In the genomic region with DNA sequence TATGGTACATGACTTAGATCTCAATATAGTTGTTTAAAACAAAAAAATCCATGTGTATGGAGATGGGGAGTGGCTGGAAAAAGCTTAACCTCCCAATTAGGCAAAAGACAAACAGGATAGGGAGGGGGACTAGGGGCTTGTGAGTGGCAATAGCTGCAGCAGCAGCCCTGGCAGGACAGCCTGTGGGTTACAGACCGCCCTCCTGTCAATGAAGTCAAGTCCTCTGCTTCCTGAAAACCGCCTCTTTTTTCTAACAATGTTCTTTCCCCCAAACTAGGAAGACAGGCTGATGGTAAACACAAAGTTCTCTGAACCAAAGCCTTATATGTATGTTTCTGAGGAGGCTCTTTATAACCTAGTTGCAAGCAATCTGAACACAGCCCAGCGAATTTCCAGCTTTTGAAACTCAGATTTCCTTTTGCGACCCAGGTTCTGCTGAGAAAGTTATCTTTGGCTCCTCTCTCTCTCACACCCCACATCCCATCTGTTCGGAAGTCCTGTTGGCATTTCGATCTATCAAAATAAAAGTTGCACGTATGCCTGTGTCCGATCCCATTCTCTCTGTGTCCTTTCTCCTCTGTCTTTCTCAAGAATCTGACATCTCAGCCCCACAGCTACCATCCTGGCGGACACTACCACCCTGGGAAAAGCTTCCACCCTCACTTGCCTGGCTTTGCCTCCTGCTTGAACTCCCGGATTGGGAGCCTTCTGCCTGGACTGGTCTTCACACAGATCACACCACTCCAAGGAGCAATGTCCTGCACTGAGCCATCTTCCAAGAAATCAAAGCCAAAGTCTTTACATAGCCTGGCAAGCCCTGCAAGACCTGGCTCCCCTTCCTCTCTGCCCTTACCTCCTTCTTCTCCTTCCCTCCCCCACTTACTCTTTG, we compare ENCODE assay signal across 14 cellular contexts. TPM values are rescaled to one million over a fixed set of nuclear protein-coding genes. Genes with fewer than 3 reads are reported as not detected.
DNase-seq lines count a peak whose midpoint lies in the region; ATAC-seq and TF ChIP-seq lines count a peak whose summit lies in the region.
"Had no signal": no experiment of that assay in that cellular context is flagged by ENCODE, and none has a peak within 500 bp of the region (broad histone marks: within the 10 kb centered on the region; RNA-seq: fewer than 3 reads in every experiment).

No MANE protein-coding gene starts in this region.

- H3K9me3 ChIP-seq in mesenchymal stem cell (ENCODE audit: control insufficient read depth, low read length): no peaks in the 10 kb centered on the region
- no peaks in the 10 kb centered on the region for H3K9me3 ChIP-seq in transverse colon

- H4K8ac ChIP-seq in mesenchymal stem cell (ENCODE audit: low read length): peak overlapping the region; percentile 67

- intact Hi-C loops in transverse colon (cut with DNase I; ENCODE audit: low total_unique reads): no loop called here
- intact Hi-C loops in activated T-helper 2 cell treated with anti-CD3 and anti-CD28 coated beads, Interferon-gamma antibody, Interleukin-2, Interleukin-4, amounts not matched to agents 10 μg/mL and 5 μg/mL and 100 μg/mL, durations not matched to agents 14 hours and 24 hours and 36 hours (cut with micrococcal nuclease): no loop called here
- intact Hi-C loops in posterior vena cava (cut with DNase I): no loop called here
- intact Hi-C loops in natural killer cell (cut with micrococcal nuclease): no loop called here
- intact Hi-C loops in CD14-positive monocyte (cut with micrococcal nuclease): no loop called here

- H3K4me1 ChIP-seq in mesenchymal stem cell (ENCODE audit: control insufficient read depth, insufficient read depth, low read depth, low read length): peaks cover 15% of the 10 kb centered on the region
- peaks cover 16 to 90% (median 55%) of the 10 kb centered on the region in 4 donors for H3K4me1 ChIP-seq in transverse colon

- H4K91ac ChIP-seq in mesenchymal stem cell (ENCODE audit: low read length): peak overlapping the region; percentile 18

- peak overlapping the region; percentile 42 to 70 for H3K18ac ChIP-seq in mesenchymal stem cell (ENCODE audit: low read depth in 1 of 2, low read length in 2 of 2)

- ATAC-seq in natural killer cell: no peak

- H3K36me3 ChIP-seq in mesenchymal stem cell (ENCODE audit: control insufficient read depth in 1 of 2, insufficient read depth in 2 of 2, low read depth in 1 of 2, low read length in 2 of 2) (peaks cover 2 to 9% of the 10 kb centered on the region in 2 experiments), transverse colon (no peaks in the 10 kb centered on the region)

- H2AK5ac ChIP-seq in mesenchymal stem cell (ENCODE audit: low read length, severe bottlenecking): peak overlapping the region; percentile 5

- peaks cover 15% of the 10 kb centered on the region for H3K79me1 ChIP-seq in mesenchymal stem cell (replicated peaks; ENCODE audit: low read length, poor library complexity, severe bottlenecking)

- peaks cover 76% of the 10 kb centered on the region for H3K4me1 Mint-ChIP-seq in endothelial cell (ENCODE audit: unreplicated experiment)
- H3K4me1 Mint-ChIP-seq in activated T-helper 2 cell treated with anti-CD3 and anti-CD28 coated beads, Interferon-gamma antibody, Interleukin-2, Interleukin-4, amounts not matched to agents 10 μg/mL and 5 μg/mL and 100 μg/mL, durations not matched to agents 14 hours and 24 hours and 36 hours (ENCODE audit: low read depth): no peaks in the 10 kb centered on the region
- peaks cover 0 to 6% of the 10 kb centered on the region in 2 donors for H3K4me1 Mint-ChIP-seq in natural killer cell
- peaks cover 7% of the 10 kb centered on the region for H3K4me1 Mint-ChIP-seq in CD14-positive monocyte
- H3K4me1 Mint-ChIP-seq: IgD-negative memory B cell had no signal

- H3K4ac ChIP-seq in mesenchymal stem cell (ENCODE audit: low read depth in 1 of 2, low read length in 2 of 2): peak overlapping the region; percentile 68 to 79

- peak overlapping the region; percentile 60 for H3K9ac ChIP-seq in mesenchymal stem cell (ENCODE audit: low read length)

- peak overlapping the region in 1 of 2 experiments; percentile 92 for H2BK12ac ChIP-seq in mesenchymal stem cell (ENCODE audit: low read length in 2 of 2)

- H2AFZ ChIP-seq in mesenchymal stem cell (ENCODE audit: low read depth, low read length): no peak overlapping the region

- H3K14ac ChIP-seq in mesenchymal stem cell (ENCODE audit: low read length in 2 of 2): peak overlapping the region in 1 of 2 experiments; percentile 70

- H2BK5ac ChIP-seq in mesenchymal stem cell (ENCODE audit: low read depth, low read length, poor library complexity, severe bottlenecking): no peak overlapping the region

- peak overlapping the region; percentile 33 for H2BK15ac ChIP-seq in mesenchymal stem cell (ENCODE audit: low read depth, poor library complexity, severe bottlenecking)

- TF ChIP-seq POLR2A in transverse colon (IDR thresholded peaks at IDR 0.05): no peak

- H3K27ac Mint-ChIP-seq in endothelial cell (ENCODE audit: unreplicated experiment) (peak overlapping the region; percentile 69), natural killer cell (no peak overlapping the region), CD14-positive monocyte (peak overlapping the region in 1 of 7 donors; percentile 55)
- H3K27ac Mint-ChIP-seq in activated T-helper 2 cell treated with anti-CD3 and anti-CD28 coated beads, Interferon-gamma antibody, Interleukin-2, Interleukin-4, amounts not matched to agents 10 μg/mL and 5 μg/mL and 100 μg/mL, durations not matched to agents 14 hours and 24 hours and 36 hours: no peak overlapping the region
- H3K27ac Mint-ChIP-seq: activated naive CD4-positive, alpha-beta T cell treated with anti-CD3 and anti-CD28 coated beads for 36 hours; IgD-negative memory B cell had no signal

- in situ Hi-C loops in transverse colon (cut with MboI; ENCODE audit: low pct_ligation_motif_present in 1 of 4, low pct_unique_long_range_greater_than_20kb in 1 of 4, low sequenced_read_pairs in 3 of 4): no loop called here

- H3K27me3 ChIP-seq in mesenchymal stem cell (ENCODE audit: control insufficient read depth in 1 of 2, insufficient read depth in 1 of 2, low read length in 2 of 2) (no peaks in the 10 kb centered on the region), transverse colon (no peaks in the 10 kb centered on the region)

- H3K27ac ChIP-seq in mesenchymal stem cell (ENCODE audit: low read length, poor library complexity, severe bottlenecking): no peak overlapping the region
- peak overlapping the region; percentile 85 to 96 (median 92) for H3K27ac ChIP-seq in transverse colon
- H3K27ac ChIP-seq: epithelial cell of prostate had no signal

- H3K4me3 ChIP-seq in mesenchymal stem cell (ENCODE audit: insufficient read depth in 1 of 2, low read depth in 1 of 2, low read length in 2 of 2) (peak overlapping the region in 1 of 2 experiments; percentile 55), transverse colon (no peak overlapping the region)

- no peak for TF ChIP-seq EP300 in transverse colon (IDR thresholded peaks at IDR 0.05; ENCODE audit: low read depth)

- 80% methylated on average over 8 of the region's 10 CpGs for WGBS in mesenchymal stem cell
- 34 to 45% methylated on average over 7 to 10 of the region's 10 CpGs for WGBS in transverse colon (ENCODE audit: low coverage in 1 of 2), 2 donors

- H3K4me3 Mint-ChIP-seq in endothelial cell (ENCODE audit: unreplicated experiment): peak overlapping the region; percentile 39
- H3K4me3 Mint-ChIP-seq in activated T-helper 2 cell treated with anti-CD3 and anti-CD28 coated beads, Interferon-gamma antibody, Interleukin-2, Interleukin-4, amounts not matched to agents 10 μg/mL and 5 μg/mL and 100 μg/mL, durations not matched to agents 14 hours and 24 hours and 36 hours (ENCODE audit: low read depth): no peak overlapping the region
- no peak overlapping the region for H3K4me3 Mint-ChIP-seq in natural killer cell
- no peak overlapping the region for H3K4me3 Mint-ChIP-seq in CD14-positive monocyte
- H3K4me3 Mint-ChIP-seq: activated naive CD4-positive, alpha-beta T cell treated with anti-CD3 and anti-CD28 coated beads for 36 hours had no signal

- no peak for TF ChIP-seq CTCF in endothelial cell (IDR thresholded peaks at IDR 0.05; ENCODE audit: unreplicated experiment)
- no peak for TF ChIP-seq CTCF in transverse colon (IDR thresholded peaks at IDR 0.05)
- no peak for TF ChIP-seq CTCF in natural killer cell (IDR thresholded peaks at IDR 0.05)
- TF ChIP-seq CTCF in CD14-positive monocyte (IDR thresholded peaks at IDR 0.05): no peak

- H3K23ac ChIP-seq in mesenchymal stem cell (ENCODE audit: low read length in 2 of 2): peak overlapping the region in 1 of 2 experiments; percentile 9

- H3K36me3 Mint-ChIP-seq in endothelial cell (ENCODE audit: low read depth, unreplicated experiment) (peaks cover 32% of the 10 kb centered on the region), natural killer cell (no peaks in the 10 kb centered on the region), CD14-positive monocyte (no peaks in the 10 kb centered on the region)
- H3K36me3 Mint-ChIP-seq in activated T-helper 2 cell treated with anti-CD3 and anti-CD28 coated beads, Interferon-gamma antibody, Interleukin-2, Interleukin-4, amounts not matched to agents 10 μg/mL and 5 μg/mL and 100 μg/mL, durations not matched to agents 14 hours and 24 hours and 36 hours (ENCODE audit: low read depth): no peaks in the 10 kb centered on the region

- H3K4me2 ChIP-seq in mesenchymal stem cell (ENCODE audit: low read length, poor library complexity, severe bottlenecking): no peak overlapping the region

- DNase-seq in NCI-H748 (lab: John Stamatoyannopoulos, UW; ENCODE audit: unreplicated experiment) (peak; percentile 83), endothelial cell (ENCODE audit: low spot score) (no peak), mesenchymal stem cell (no peak), transverse colon (no peak), posterior vena cava (ENCODE audit: low spot score) (no peak), natural killer cell (no peak), CD14-positive monocyte (ENCODE audit: low spot score) (no peak)
- DNase-seq in activated T-helper 2 cell treated with anti-CD3 and anti-CD28 coated beads, Interferon-gamma antibody, Interleukin-2, Interleukin-4, amounts not matched to agents 10 μg/mL and 5 μg/mL and 100 μg/mL, durations not matched to agents 14 hours and 24 hours and 36 hours (ENCODE audit: low spot score): no peak
- DNase-seq: activated CD4-positive, alpha-beta T cell treated with anti-CD3 and anti-CD28 coated beads for 4 hours; activated naive CD4-positive, alpha-beta T cell treated with anti-CD3 and anti-CD28 coated beads for 36 hours; islet precursor cell; NCI-H1930 had no signal

- no peak overlapping the region for H2BK120ac ChIP-seq in mesenchymal stem cell (ENCODE audit: low read depth, low read length)

- H3K27me3 Mint-ChIP-seq in endothelial cell (ENCODE audit: unreplicated experiment): peaks cover 8% of the 10 kb centered on the region
- peaks cover 17% of the 10 kb centered on the region for H3K27me3 Mint-ChIP-seq in activated T-helper 2 cell treated with anti-CD3 and anti-CD28 coated beads, Interferon-gamma antibody, Interleukin-2, Interleukin-4, amounts not matched to agents 10 μg/mL and 5 μg/mL and 100 μg/mL, durations not matched to agents 14 hours and 24 hours and 36 hours (ENCODE audit: low read depth)
- peaks cover 0 to 2% of the 10 kb centered on the region in 2 donors for H3K27me3 Mint-ChIP-seq in natural killer cell (ENCODE audit: low read depth in 2 of 2)
- peaks cover 8 to 11% (median 9%) of the 10 kb centered on the region in 3 donors for H3K27me3 Mint-ChIP-seq in CD14-positive monocyte (ENCODE audit: low read depth in 3 of 3)

- no peaks in the 10 kb centered on the region for H3K9me3 Mint-ChIP-seq in endothelial cell (ENCODE audit: unreplicated experiment)
- no peaks in the 10 kb centered on the region for H3K9me3 Mint-ChIP-seq in activated T-helper 2 cell treated with anti-CD3 and anti-CD28 coated beads, Interferon-gamma antibody, Interleukin-2, Interleukin-4, amounts not matched to agents 10 μg/mL and 5 μg/mL and 100 μg/mL, durations not matched to agents 14 hours and 24 hours and 36 hours
- H3K9me3 Mint-ChIP-seq in natural killer cell: peaks cover 0 to 2% of the 10 kb centered on the region in 2 donors
- H3K9me3 Mint-ChIP-seq in CD14-positive monocyte: peaks cover 0 to 11% (median 7%) of the 10 kb centered on the region in 7 donors

RNA-seq across cellular contexts. Expression of gene ATP8B1, which starts 10.1 kb away (rescaled TPM):
- total RNA-seq in endothelial cell (ENCODE audit: unreplicated experiment) (66.7 TPM), transverse colon (100 to 1,000 TPM; 120 to 321 (median 252) TPM), posterior vena cava (10 to 100 TPM; 27.7 to 47.3 TPM), natural killer cell (not detected)
- polyA plus RNA-seq in mesenchymal stem cell (2013, experiment 1 of 2): 4.3 TPM
- 4.2 TPM for polyA plus RNA-seq in mesenchymal stem cell (2013, experiment 2 of 2)
- not detected in 2 replicates for total RNA-seq in activated T-helper 2 cell treated with anti-CD3 and anti-CD28 coated beads, Interferon-gamma antibody, Interleukin-2, Interleukin-4, amounts not matched to agents 10 μg/mL and 5 μg/mL and 100 μg/mL, durations not matched to agents 14 hours and 24 hours and 36 hours
- polyA plus RNA-seq in CD14-positive monocyte: under 1 TPM; 0.02 to 0.11 TPM
- total RNA-seq: activated naive CD4-positive, alpha-beta T cell treated with anti-CD3 and anti-CD28 coated beads for 36 hours had no signal

Comparison
In these comparisons a context has a peak if more than half of its experiments do, and no peak if none do; other contexts are left out.
1. RNA of gene ATP8B1, which starts 10.1 kb away (total RNA-seq): 120 to 321 TPM in transverse colon, 66.7 TPM in endothelial cell (single experiment) and 27.7 to 47.3 TPM in posterior vena cava; not detected in activated T-helper 2 cell treated with anti-CD3 and anti-CD28 coated beads, Interferon-gamma antibody, Interleukin-2, Interleukin-4, amounts not matched to agents 10 μg/mL and 5 μg/mL and 100 μg/mL, durations not matched to agents 14 hours and 24 hours and 36 hours and not detected in natural killer cell; every median in the first group is over 10 times any median in the second.